Comparison of ENCODE assay signal across 17 cellular contexts in the genomic region with DNA sequence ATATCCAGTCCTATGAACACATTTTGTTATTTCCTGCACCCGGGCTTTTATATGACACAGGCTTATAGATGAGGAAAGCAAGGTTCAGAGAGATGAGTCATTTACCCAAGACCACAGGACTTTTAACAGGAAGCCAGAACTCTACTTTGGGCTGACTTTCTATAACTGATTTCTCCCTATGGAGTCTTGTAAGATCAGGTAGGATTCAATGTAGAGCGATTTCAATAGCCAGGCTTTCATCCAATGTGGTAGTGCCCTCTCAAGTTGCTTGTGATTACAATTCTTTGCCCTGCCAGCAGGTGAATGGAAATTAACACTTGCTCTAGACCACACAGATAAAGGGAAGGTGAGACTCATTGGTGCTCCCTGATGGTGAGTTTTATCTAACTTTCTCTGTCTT.
A peak's percentile ranks its signal among the peaks of the same experiment; 100 is the strongest.
DNase-seq lines count a peak whose midpoint lies in the region; ATAC-seq and TF ChIP-seq lines count a peak whose summit lies in the region.
"Had no signal": no experiment of that assay in that cellular context is flagged by ENCODE, and none has a peak within 500 bp of the region (broad histone marks: within the 10 kb centered on the region; RNA-seq: fewer than 3 reads in every experiment).

No MANE protein-coding gene starts in this region.

- POLR2A ChIA-PET in IMR-90 (lab: Charles Lee; ENCODE audit: unreplicated experiment): no interaction called here

- H3K36me3 ChIP-seq in IMR-90 (ENCODE audit: control insufficient read depth, insufficient read depth, low read length): no peaks in the 10 kb centered on the region
- H3K36me3 ChIP-seq: BE2C had no signal

- no peaks in the 10 kb centered on the region for H3K9me1 ChIP-seq in IMR-90 (ENCODE audit: insufficient read depth, low read length)

- H3K4ac ChIP-seq in IMR-90 (ENCODE audit: low read depth, low read length): no peak overlapping the region

- no peak for TF ChIP-seq RAD21 in IMR-90 (IDR thresholded peaks at IDR 0.05; ENCODE audit: low read length)

- no peak overlapping the region for H2BK20ac ChIP-seq in IMR-90 (ENCODE audit: low read depth, low read length)

- no peak overlapping the region for H2AK9ac ChIP-seq in IMR-90 (replicated peaks; ENCODE audit: low read depth, low read length, poor library complexity)

- TF ChIP-seq POLR2A in IMR-90 (IDR thresholded peaks at IDR 0.05; ENCODE audit: low read depth, low read length): no peak

- no peak overlapping the region for H3K4me2 ChIP-seq in IMR-90 (ENCODE audit: low read depth, low read length)

- no peak overlapping the region for H3K4me3 ChIP-seq in IMR-90 (ENCODE audit: insufficient read depth, low read depth, low read length)

- no peak overlapping the region for H3K14ac ChIP-seq in IMR-90 (replicated peaks; ENCODE audit: low read depth, low read length)

- intact Hi-C loops in IMR-90 (cut with micrococcal nuclease): no loop called here

- H2AK5ac ChIP-seq in IMR-90 (ENCODE audit: low read depth, low read length): no peak overlapping the region

- dilution Hi-C loops in IMR-90 (cut with HindIII; ENCODE audit: low sequenced_read_pairs, unreplicated experiment): no loop called here

- CTCF ChIA-PET in IMR-90 (lab: Yijun Ruan, JAX): no interaction called here

- no peak for TF ChIP-seq CTCF in IMR-90 (conservative IDR thresholded peaks at IDR 0.05; ENCODE audit: low read depth, low read length)
- TF ChIP-seq CTCF in foreskin keratinocyte (conservative IDR thresholded peaks at IDR 0.05): no peak

- no peak overlapping the region for H3K9ac ChIP-seq in IMR-90 (ENCODE audit: low read depth, low read length)

- H2AFZ ChIP-seq in IMR-90 (replicated peaks; ENCODE audit: low read length, poor library complexity): no peak overlapping the region

- no peak overlapping the region for H3K56ac ChIP-seq in IMR-90 (ENCODE audit: extremely low read depth, insufficient read depth, low read length)

- no peaks in the 10 kb centered on the region for H3K9me3 ChIP-seq in IMR-90 (ENCODE audit: control insufficient read depth, insufficient read depth, low read length)
- H3K9me3 ChIP-seq: BE2C had no signal

- no peak overlapping the region for H4K91ac ChIP-seq in IMR-90 (ENCODE audit: insufficient read depth, low read depth, low read length)

- no peaks in the 10 kb centered on the region for H3K27me3 ChIP-seq in IMR-90 (ENCODE audit: control insufficient read depth, insufficient read depth, low read length)
- H3K27me3 ChIP-seq in foreskin keratinocyte: no peaks in the 10 kb centered on the region
- H3K27me3 ChIP-seq: BE2C had no signal

- no peak overlapping the region for H2BK120ac ChIP-seq in IMR-90 (ENCODE audit: low read depth, low read length)

- no peak overlapping the region for H4K8ac ChIP-seq in IMR-90 (ENCODE audit: low read depth in 2 of 2, low read length in 2 of 2)

- BruUV-seq in IMR-90 (replicated peaks; lab: Mats Ljungman, UMichigan): no TSS peak

- DNase-seq in EL (peak; percentile 43), IMR-90 (peak; percentile 2), RPMI7951 (ENCODE audit: low read depth) (peak; percentile 8), foreskin keratinocyte (no peak), retina (no peak), DMS114 treated with DMSO at 0.1 percent for 48 hours (lab: John Stamatoyannopoulos, UW; ENCODE audit: unreplicated experiment) (no peak)
- no peak for DNase-seq in stimulated activated CD4-positive, alpha-beta T cell treated with anti-CD3 and anti-CD28 coated beads, Interleukin-4, amount 100 ng/mL, for 1 hour
- DNase-seq: activated B cell treated with CpG ODN at 0.5 μM for 24 hours; activated CD8-positive, alpha-beta memory T cell treated with anti-CD3 and anti-CD28 coated beads, Interleukin-2, amount 50 U/mL, for 4 hours; activated naive CD4-positive, alpha-beta T cell treated with anti-CD3 and anti-CD28 coated beads, Interleukin-2, amount 50 U/mL, for 16 hours; BE2C; GOT3; hypothalamus; MM.1S; NCI-H524; stimulated activated naive CD8-positive, alpha-beta T cell treated with anti-CD3 and anti-CD28 coated beads, Interleukin-15, amount 100 ng/mL, for 72 hours had no signal

- no peak overlapping the region for H3K23ac ChIP-seq in IMR-90 (ENCODE audit: low read depth, low read length)

- no peak overlapping the region for H4K5ac ChIP-seq in IMR-90 (ENCODE audit: low read depth, low read length)

- no peaks in the 10 kb centered on the region for H3K79me1 ChIP-seq in IMR-90 (ENCODE audit: low read depth in 1 of 2, low read length in 2 of 2)

- H3K27ac ChIP-seq in IMR-90 (ENCODE audit: insufficient read depth, low read length) (no peak overlapping the region), foreskin keratinocyte (no peak overlapping the region)

- H2BK5ac ChIP-seq in IMR-90 (ENCODE audit: low read depth, low read length, poor library complexity, severe bottlenecking): no peak overlapping the region

- in situ Hi-C loops in IMR-90 (cut with MboI; ENCODE audit: low sequenced_read_pairs): no loop called here

- ATAC-seq in IMR-90 (ENCODE audit: low read depth) (no peak), foreskin keratinocyte (peak; percentile 27), GM21737 (IDR thresholded peaks at IDR 0.05; ENCODE audit: unreplicated experiment) (no peak)
- ATAC-seq: stimulated activated naive CD8-positive, alpha-beta T cell treated with anti-CD3 and anti-CD28 coated beads, Interleukin-15, amount 100 ng/mL, for 72 hours had no signal

- no peaks in the 10 kb centered on the region for H4K20me1 ChIP-seq in IMR-90 (ENCODE audit: insufficient read depth, low read length)

- no peak overlapping the region for H2BK15ac ChIP-seq in IMR-90 (ENCODE audit: low read depth, low read length)

- WGBS in IMR-90 (ENCODE audit: extremely low coverage in 2 of 2, insufficient read length in 1 of 2), 2 experiments: no CpG with 5 or more reads among the region's 2 CpGs

- H3K4me1 ChIP-seq in IMR-90 (ENCODE audit: control insufficient read depth, insufficient read depth, low read length): no peaks in the 10 kb centered on the region
- no peaks in the 10 kb centered on the region for H3K4me1 ChIP-seq in foreskin keratinocyte
- H3K4me1 ChIP-seq: BE2C had no signal

- H3K18ac ChIP-seq in IMR-90 (ENCODE audit: low read depth, low read length): no peak overlapping the region

TF ChIP-seq in IMR-90, 13 proteins besides CTCF, POLR2A, EP300 and RAD21:
- TF ChIP-seq NFE2L2 (IDR thresholded peaks at IDR 0.05; ENCODE audit: low read depth, low read length) (no peak), SMC3 (IDR thresholded peaks at IDR 0.05; ENCODE audit: low read depth, low read length) (no peak), MXI1 (IDR thresholded peaks at IDR 0.05; ENCODE audit: borderline replicate concordance, low read depth, low read length) (no peak), MAZ (IDR thresholded peaks at IDR 0.05; ENCODE audit: borderline replicate concordance, low read depth, low read length) (no peak), RCOR1 (IDR thresholded peaks at IDR 0.05; ENCODE audit: insufficient replicate concordance, low read length) (no peak), FOS (IDR thresholded peaks at IDR 0.05; ENCODE audit: low read depth, low read length) (no peak), MAFK (IDR thresholded peaks at IDR 0.05; ENCODE audit: low read depth, low read length) (no peak), BHLHE40 (IDR thresholded peaks at IDR 0.05; ENCODE audit: low read depth, low read length) (no peak), RFX5 (IDR thresholded peaks at IDR 0.05; ENCODE audit: low read depth, low read length) (no peak), CEBPB (IDR thresholded peaks at IDR 0.05; ENCODE audit: low read depth, low read length) (no peak), CHD1 (IDR thresholded peaks at IDR 0.05; ENCODE audit: low read depth, low read length) (no peak)
- TF ChIP-seq, protein P1, sequence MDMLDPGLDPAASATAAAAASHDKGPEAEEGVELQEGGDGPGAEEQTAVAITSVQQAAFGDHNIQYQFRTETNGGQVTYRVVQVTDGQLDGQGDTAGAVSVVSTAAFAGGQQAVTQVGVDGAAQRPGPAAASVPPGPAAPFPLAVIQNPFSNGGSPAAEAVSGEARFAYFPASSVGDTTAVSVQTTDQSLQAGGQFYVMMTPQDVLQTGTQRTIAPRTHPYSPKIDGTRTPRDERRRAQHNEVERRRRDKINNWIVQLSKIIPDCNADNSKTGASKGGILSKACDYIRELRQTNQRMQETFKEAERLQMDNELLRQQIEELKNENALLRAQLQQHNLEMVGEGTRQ (IDR thresholded peaks at IDR 0.05; ENCODE audit: low read depth, low read length): no peak
- TF ChIP-seq, protein P2, sequence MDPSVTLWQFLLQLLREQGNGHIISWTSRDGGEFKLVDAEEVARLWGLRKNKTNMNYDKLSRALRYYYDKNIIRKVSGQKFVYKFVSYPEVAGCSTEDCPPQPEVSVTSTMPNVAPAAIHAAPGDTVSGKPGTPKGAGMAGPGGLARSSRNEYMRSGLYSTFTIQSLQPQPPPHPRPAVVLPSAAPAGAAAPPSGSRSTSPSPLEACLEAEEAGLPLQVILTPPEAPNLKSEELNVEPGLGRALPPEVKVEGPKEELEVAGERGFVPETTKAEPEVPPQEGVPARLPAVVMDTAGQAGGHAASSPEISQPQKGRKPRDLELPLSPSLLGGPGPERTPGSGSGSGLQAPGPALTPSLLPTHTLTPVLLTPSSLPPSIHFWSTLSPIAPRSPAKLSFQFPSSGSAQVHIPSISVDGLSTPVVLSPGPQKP (IDR thresholded peaks at IDR 0.05; ENCODE audit: borderline replicate concordance, low read depth, low read length): no peak

Comparison
In these comparisons a context has a peak if more than half of its experiments do, and no peak if none do; other contexts are left out.
1. DNase-seq: peak in EL (single experiment), IMR-90 (single experiment) and RPMI7951 (single experiment); none in foreskin keratinocyte (0 of 2), retina (single experiment), stimulated activated CD4-positive, alpha-beta T cell treated with anti-CD3 and anti-CD28 coated beads, Interleukin-4, amount 100 ng/mL, for 1 hour (single experiment) and DMS114 treated with DMSO at 0.1 percent for 48 hours (single experiment).